8 cellular contexts compared by ENCODE assay signal in genomic region chr1:6603424-6603850, GRCh38. TPM values are rescaled to one million over a fixed set of nuclear protein-coding genes. Genes with fewer than 3 reads are reported as not detected.
A peak's percentile ranks its signal among the peaks of the same experiment; 100 is the strongest.
DNase-seq lines count a peak whose midpoint lies in the region; ATAC-seq and TF ChIP-seq lines count a peak whose summit lies in the region.

No MANE protein-coding gene starts in this region.

- TF ChIP-seq CTCF in A673 (conservative IDR thresholded peaks at IDR 0.05; ENCODE audit: low read depth, low read length) (no peak), WTC11 (IDR thresholded peaks at IDR 0.05) (no peak), chondrocyte (IDR thresholded peaks at IDR 0.05) (no peak), liver (IDR thresholded peaks at IDR 0.05; ENCODE audit: low read depth, low read length, missing input control) (no peak)

- H3K27ac Mint-ChIP-seq in WTC11 (peak overlapping the region; percentile 97), chondrocyte (ENCODE audit: unreplicated experiment) (peak overlapping the region; percentile 99)
- H3K27ac Mint-ChIP-seq in stimulated activated memory B cell treated with anti-CD40 and anti-IgM and Interleukin-4, amounts not matched to agents 10 μg/mL and 1 μg/mL and 100 μg/mL, for 72 hours: peak overlapping the region; percentile 93

- ATAC-seq in GM19043 (IDR thresholded peaks at IDR 0.05; ENCODE audit: low read depth, unreplicated experiment) (peak; percentile 28), WTC11 (peak; percentile 10), GM19463 (IDR thresholded peaks at IDR 0.05; ENCODE audit: unreplicated experiment) (no peak)
- ATAC-seq in stimulated activated memory B cell treated with anti-CD40 and anti-IgM and Interleukin-4, amounts not matched to agents 10 μg/mL and 1 μg/mL and 100 μg/mL, for 72 hours: peak; percentile 42

- no peaks in the 10 kb centered on the region; the same call in 1 of the 2 replicates for H3K27me3 Mint-ChIP-seq in WTC11 (ENCODE audit: low read depth)
- no peaks in the 10 kb centered on the region for H3K27me3 Mint-ChIP-seq in chondrocyte (ENCODE audit: low read depth)
- H3K27me3 Mint-ChIP-seq in stimulated activated memory B cell treated with anti-CD40 and anti-IgM and Interleukin-4, amounts not matched to agents 10 μg/mL and 1 μg/mL and 100 μg/mL, for 72 hours: no peaks in the 10 kb centered on the region

- POLR2A ChIA-PET in A673 (lab: Charles Lee; ENCODE audit: low non-redundant PET) (no interaction called here), WTC11 (lab: Charles Lee) (interaction anchor here (1.5 to 1.8 kb wide), 4 partner anchors 9 to 43 kb away, joined by 4 to 8 read pairs (median 6); partner anchors contain the start of gene ZBTB48)

- BruUV-seq in A673 (replicated peaks; lab: Mats Ljungman, UMichigan): TSS peak; percentile 87

- H3K27me3 ChIP-seq in A673 (replicated peaks; ENCODE audit: insufficient read depth, low read depth, low read length, poor library complexity) (no peaks in the 10 kb centered on the region), HUES48 (ENCODE audit: control insufficient read depth, insufficient read depth, low read length) (no peaks in the 10 kb centered on the region), liver (ENCODE audit: control insufficient read depth in 4 of 4, insufficient read depth in 4 of 4, low read length in 3 of 4) (no peaks in the 10 kb centered on the region)

- H3K27ac ChIP-seq in A673 (ENCODE audit: low read depth, low read length, poor library complexity, severe bottlenecking): peak overlapping the region; percentile 83
- H3K27ac ChIP-seq in HUES48 (ENCODE audit: low read depth, low read length): peak overlapping the region; percentile 84
- peak overlapping the region; percentile 98 to 100 for H3K27ac ChIP-seq in liver (ENCODE audit: low read depth in 1 of 2, low read length in 2 of 2)

- intact Hi-C loops in A673 (cut with micrococcal nuclease; ENCODE audit: unreplicated experiment): no loop called here

- H3K4me1 Mint-ChIP-seq in WTC11 (peaks cover 23% of the 10 kb centered on the region), chondrocyte (ENCODE audit: low read depth) (peaks cover 41% of the 10 kb centered on the region)
- peaks cover 41% of the 10 kb centered on the region for H3K4me1 Mint-ChIP-seq in stimulated activated memory B cell treated with anti-CD40 and anti-IgM and Interleukin-4, amounts not matched to agents 10 μg/mL and 1 μg/mL and 100 μg/mL, for 72 hours

- TF ChIP-seq RAD21 in liver (IDR thresholded peaks at IDR 0.05): no peak

- H3K36me3 ChIP-seq in A673 (ENCODE audit: insufficient read depth, low read length, poor library complexity, severe bottlenecking): peaks cover 12% of the 10 kb centered on the region
- H3K36me3 ChIP-seq in HUES48 (ENCODE audit: control insufficient read depth, insufficient read depth, low read length): peaks cover 11% of the 10 kb centered on the region
- H3K36me3 ChIP-seq in liver (ENCODE audit: control insufficient read depth in 4 of 4, insufficient read depth in 3 of 4, low read depth in 1 of 4, low read length in 3 of 4): peaks cover 0 to 5% (median 2%) of the 10 kb centered on the region in 4 donors

- WGBS in liver: under 1% methylated on average over 29 of the region's 29 CpGs

- H3K9ac ChIP-seq in HUES48 (ENCODE audit: low read depth, low read length): peak overlapping the region; percentile 67
- peak overlapping the region; percentile 99 for H3K9ac ChIP-seq in liver (ENCODE audit: low read depth in 1 of 2, low read length in 2 of 2)

- H3K4me1 ChIP-seq in A673 (ENCODE audit: insufficient read depth, low read length, poor library complexity, severe bottlenecking) (peaks cover 11% of the 10 kb centered on the region), HUES48 (ENCODE audit: control insufficient read depth, insufficient read depth, low read length) (peaks cover 16% of the 10 kb centered on the region), liver (ENCODE audit: control insufficient read depth in 4 of 4, insufficient read depth in 4 of 4, low read length in 3 of 4) (peaks cover 11 to 44% (median 33%) of the 10 kb centered on the region in 4 donors)

- peak; percentile 74 for DNase-seq in A673 (ENCODE audit: low spot score)
- DNase-seq in WTC11 (ENCODE audit: low spot score): no peak
- no peak for DNase-seq in chondrocyte (ENCODE audit: low spot score)

- CTCF ChIA-PET in A673 (lab: Charles Lee) (no interaction called here), WTC11 (lab: Charles Lee) (interaction anchor here (0.6 to 2.3 kb wide), 10 partner anchors 10 to 474 kb away, joined by 3 to 10 read pairs (median 4); partner anchors contain the start of genes ACOT7, NOL9, PHF13 and TAS1R1)

- H3K4me3 Mint-ChIP-seq in WTC11: peak overlapping the region; percentile 80
- H3K4me3 Mint-ChIP-seq in chondrocyte (ENCODE audit: unreplicated experiment): peak overlapping the region; percentile 73
- peak overlapping the region; percentile 84 for H3K4me3 Mint-ChIP-seq in stimulated activated memory B cell treated with anti-CD40 and anti-IgM and Interleukin-4, amounts not matched to agents 10 μg/mL and 1 μg/mL and 100 μg/mL, for 72 hours

- H3K36me3 Mint-ChIP-seq in WTC11 (no peaks in the 10 kb centered on the region), chondrocyte (ENCODE audit: low read depth) (no peaks in the 10 kb centered on the region)
- peaks cover 10% of the 10 kb centered on the region for H3K36me3 Mint-ChIP-seq in stimulated activated memory B cell treated with anti-CD40 and anti-IgM and Interleukin-4, amounts not matched to agents 10 μg/mL and 1 μg/mL and 100 μg/mL, for 72 hours

- H3K9me3 Mint-ChIP-seq in WTC11 (no peaks in the 10 kb centered on the region), chondrocyte (ENCODE audit: low read depth) (no peaks in the 10 kb centered on the region)
- no peaks in the 10 kb centered on the region for H3K9me3 Mint-ChIP-seq in stimulated activated memory B cell treated with anti-CD40 and anti-IgM and Interleukin-4, amounts not matched to agents 10 μg/mL and 1 μg/mL and 100 μg/mL, for 72 hours

- H3K9me3 ChIP-seq in A673 (ENCODE audit: low read depth, low read length, poor library complexity, severe bottlenecking) (no peaks in the 10 kb centered on the region), HUES48 (ENCODE audit: control insufficient read depth, insufficient read depth, low read length) (no peaks in the 10 kb centered on the region), liver (ENCODE audit: control insufficient read depth in 4 of 4, low read length in 3 of 4) (no peaks in the 10 kb centered on the region)

- H3K4me3 ChIP-seq in A673 (ENCODE audit: low read depth, low read length, poor library complexity, severe bottlenecking): peak overlapping the region; percentile 89
- peak overlapping the region; percentile 97 for H3K4me3 ChIP-seq in HUES48 (ENCODE audit: low read depth, low read length)
- H3K4me3 ChIP-seq in liver (ENCODE audit: low read depth in 1 of 3, low read length in 3 of 3): peak overlapping the region; percentile 62 to 73 (median 73)

TF ChIP-seq in WTC11, 78 proteins besides CTCF, POLR2A, EP300 and RAD21:
- TF ChIP-seq USF1 (CRISPR knock-in tag; IDR thresholded peaks at IDR 0.05) (peak; percentile 28; the same call in 1 of the 2 replicates), JAZF1 (CRISPR knock-in tag; IDR thresholded peaks at IDR 0.05) (no peak)

TF ChIP-seq in liver, 16 proteins besides CTCF, POLR2A, EP300 and RAD21:
- TF ChIP-seq NR2F2 (IDR thresholded peaks at IDR 0.05): no peak
- peak; percentile 42 for TF ChIP-seq TAF1 (conservative IDR thresholded peaks at IDR 0.05)

RNA-seq across cellular contexts. Expression of gene KLHL21, which starts 0.8 kb away (rescaled TPM):
- total RNA-seq in A673 (2021) (29.4 and 38.0 TPM in 2 replicates), WTC11 (2021) (15.1 to 17.6 TPM (median 15.3 TPM) in 3 replicates), chondrocyte (34.3 to 39.6 TPM (median 38.3 TPM) in 3 replicates), liver (10 to 100 TPM; 20.8 to 30.4 TPM)
- polyA plus RNA-seq in liver: 10 to 100 TPM in 1 of 2 donors, 1 to 10 TPM in 1; 8.7 to 12.4 TPM

RNA-seq across cellular contexts. Expression of gene PHF13, which starts 10.1 kb away (rescaled TPM):
- total RNA-seq in A673 (2021): 37.8 and 44.2 TPM in 2 replicates
- 39.6 to 40.0 TPM (median 40.0 TPM) in 3 replicates for total RNA-seq in WTC11 (2021)
- total RNA-seq in chondrocyte: 22.2 to 25.6 TPM (median 23.9 TPM) in 3 replicates
- total RNA-seq in liver: 1 to 10 TPM; 4.1 to 8.7 TPM
- 1 to 10 TPM; 1.4 to 3.5 TPM for polyA plus RNA-seq in liver

RNA-seq across cellular contexts. Expression of gene THAP3, which starts 21.2 kb away (rescaled TPM):
- total RNA-seq in A673 (2021) (23.6 and 27.9 TPM in 2 replicates), WTC11 (2021) (14.8 to 17.4 TPM (median 15.0 TPM) in 3 replicates), chondrocyte (12.9 to 18.2 TPM (median 14.7 TPM) in 3 replicates), liver (1 to 10 TPM; 7.2 to 8.7 TPM)
- 10 to 100 TPM in 1 of 2 donors, 1 to 10 TPM in 1; 8.4 to 10.2 TPM for polyA plus RNA-seq in liver

RNA-seq across cellular contexts. Expression of gene ZBTB48, which starts 23.6 kb away (rescaled TPM):
- total RNA-seq in A673 (2021) (29.9 and 35.3 TPM in 2 replicates), WTC11 (2021) (29.1 to 37.5 TPM (median 31.0 TPM) in 3 replicates), chondrocyte (19.9 to 27.4 TPM (median 23.7 TPM) in 3 replicates), liver (10 to 100 TPM in 1 of 2 donors, 1 to 10 TPM in 1; 8.3 to 18.1 TPM)
- 10 to 100 TPM in 1 of 2 donors, 1 to 10 TPM in 1; 9.4 to 16.8 TPM for polyA plus RNA-seq in liver

RNA-seq across cellular contexts. Expression of gene TAS1R1, which starts 48.3 kb away (rescaled TPM):
- total RNA-seq in A673 (2021) (not detected in 2 replicates), WTC11 (2021) (0.11 to 0.16 TPM in 2 of 3 replicates, not detected in the other), chondrocyte (not detected in 3 replicates), liver (not detected)
- polyA plus RNA-seq in liver: not detected
